In genomic region chr3:172520332-172520831, GRCh38 we compare ENCODE assay signal across 1 cellular context.
TF ChIP-seq lines count a peak whose summit lies in the region.

No MANE protein-coding gene starts in this region.

TF ChIP-seq in GM12878, 131 proteins besides CTCF, POLR2A, EP300 and RAD21 (continued from another document and continues in another):
- no peak for TF ChIP-seq YY1 (IDR thresholded peaks at IDR 0.05; ENCODE audit: low read depth, low read length)
- no peak for TF ChIP-seq E2F4 (IDR thresholded peaks at IDR 0.05; ENCODE audit: low read depth, low read length)
- TF ChIP-seq FOS (IDR thresholded peaks at IDR 0.05; ENCODE audit: borderline replicate concordance, extremely low read depth, insufficient read length) = no peak
- TF ChIP-seq HSF1 (IDR thresholded peaks at IDR 0.05; ENCODE audit: low read depth, low read length) = no peak
- no peak for TF ChIP-seq PRDM15 (CRISPR knock-in tag; IDR thresholded peaks at IDR 0.05)
- peak; percentile 45; the same call in 1 of the 3 replicates for TF ChIP-seq POU2F2 (IDR thresholded peaks at IDR 0.05; ENCODE audit: borderline replicate concordance, low read depth, low read length)
- TF ChIP-seq JUNB (IDR thresholded peaks at IDR 0.05) = no peak
- no peak for TF ChIP-seq EGR1 (IDR thresholded peaks at IDR 0.05; ENCODE audit: borderline replicate concordance in 1 of 2, low read depth in 2 of 2, low read length in 2 of 2)
- TF ChIP-seq FOXK2 (IDR thresholded peaks at IDR 0.05) = no peak
- TF ChIP-seq ELK1 (IDR thresholded peaks at IDR 0.05; ENCODE audit: low read depth, low read length) = no peak
- TF ChIP-seq RAD51 (IDR thresholded peaks at IDR 0.05) = no peak
- TF ChIP-seq RUNX3 (IDR thresholded peaks at IDR 0.05; ENCODE audit: low read length) = peak; percentile 77
- TF ChIP-seq BCL3 (IDR thresholded peaks at IDR 0.05; ENCODE audit: borderline replicate concordance, insufficient read depth, low read depth, low read length, poor library complexity, severe bottlenecking) = no peak
- no peak for TF ChIP-seq DPF2 (IDR thresholded peaks at IDR 0.05)
- TF ChIP-seq CREB1 (IDR thresholded peaks at IDR 0.05; ENCODE audit: low read depth) = no peak
- no peak for TF ChIP-seq MAX (IDR thresholded peaks at IDR 0.05; ENCODE audit: low read depth, low read length)
- TF ChIP-seq MEF2B (IDR thresholded peaks at IDR 0.05; ENCODE audit: partially characterized antibody, poor library complexity, severe bottlenecking) = no peak
- TF ChIP-seq TCF12 (IDR thresholded peaks at IDR 0.05; ENCODE audit: low read depth, low read length) = no peak
- TF ChIP-seq SREBF2 (IDR thresholded peaks at IDR 0.05; ENCODE audit: low read length) = no peak
- TF ChIP-seq ZNF687 (IDR thresholded peaks at IDR 0.05) = no peak
- TF ChIP-seq IRF3 (IDR thresholded peaks at IDR 0.05) = no peak
- no peak for TF ChIP-seq SMAD1 (IDR thresholded peaks at IDR 0.05; ENCODE audit: low read depth, partially characterized antibody)
- TF ChIP-seq PBX3 (IDR thresholded peaks at IDR 0.05; ENCODE audit: insufficient replicate concordance, low read depth, low read length) = no peak
- TF ChIP-seq CEBPZ (IDR thresholded peaks at IDR 0.05; ENCODE audit: low read depth, low read length) = no peak
- TF ChIP-seq BMI1 (IDR thresholded peaks at IDR 0.05; ENCODE audit: borderline replicate concordance) = no peak
- peak; percentile 49 for TF ChIP-seq MTA2 (IDR thresholded peaks at IDR 0.05; ENCODE audit: low read depth)
- no peak for TF ChIP-seq KAT2A (conservative IDR thresholded peaks at IDR 0.05; ENCODE audit: control insufficient read depth, low read depth, low read length)
- TF ChIP-seq KDM1A (IDR thresholded peaks at IDR 0.05; ENCODE audit: borderline replicate concordance) = no peak
- TF ChIP-seq KLF5 (IDR thresholded peaks at IDR 0.05; ENCODE audit: partially characterized antibody) = no peak
- no peak for TF ChIP-seq NFXL1 (IDR thresholded peaks at IDR 0.05; ENCODE audit: borderline replicate concordance)
- no peak for TF ChIP-seq SMC3 (IDR thresholded peaks at IDR 0.05; ENCODE audit: borderline replicate concordance, low read length)
- TF ChIP-seq BCL11A (IDR thresholded peaks at IDR 0.05; ENCODE audit: low read depth, low read length) = peak; percentile 54; the same call in 1 of the 2 replicates
- no peak for TF ChIP-seq ATF3 (IDR thresholded peaks at IDR 0.05; ENCODE audit: borderline replicate concordance, extremely low read depth, low read depth, low read length)
- no peak for TF ChIP-seq NRF1 (conservative IDR thresholded peaks at IDR 0.05; ENCODE audit: low read depth, low read length)
- no peak for TF ChIP-seq IKZF1 (conservative IDR thresholded peaks at IDR 0.05)
- no peak for TF ChIP-seq SMAD5 (IDR thresholded peaks at IDR 0.05; ENCODE audit: low read depth)
- TF ChIP-seq IKZF2 (IDR thresholded peaks at IDR 0.05) = 0 out of 4 replicates have a peak, but pooled peaks of 1 of the 2 experiments have one; percentile 16
